In the genomic region with DNA sequence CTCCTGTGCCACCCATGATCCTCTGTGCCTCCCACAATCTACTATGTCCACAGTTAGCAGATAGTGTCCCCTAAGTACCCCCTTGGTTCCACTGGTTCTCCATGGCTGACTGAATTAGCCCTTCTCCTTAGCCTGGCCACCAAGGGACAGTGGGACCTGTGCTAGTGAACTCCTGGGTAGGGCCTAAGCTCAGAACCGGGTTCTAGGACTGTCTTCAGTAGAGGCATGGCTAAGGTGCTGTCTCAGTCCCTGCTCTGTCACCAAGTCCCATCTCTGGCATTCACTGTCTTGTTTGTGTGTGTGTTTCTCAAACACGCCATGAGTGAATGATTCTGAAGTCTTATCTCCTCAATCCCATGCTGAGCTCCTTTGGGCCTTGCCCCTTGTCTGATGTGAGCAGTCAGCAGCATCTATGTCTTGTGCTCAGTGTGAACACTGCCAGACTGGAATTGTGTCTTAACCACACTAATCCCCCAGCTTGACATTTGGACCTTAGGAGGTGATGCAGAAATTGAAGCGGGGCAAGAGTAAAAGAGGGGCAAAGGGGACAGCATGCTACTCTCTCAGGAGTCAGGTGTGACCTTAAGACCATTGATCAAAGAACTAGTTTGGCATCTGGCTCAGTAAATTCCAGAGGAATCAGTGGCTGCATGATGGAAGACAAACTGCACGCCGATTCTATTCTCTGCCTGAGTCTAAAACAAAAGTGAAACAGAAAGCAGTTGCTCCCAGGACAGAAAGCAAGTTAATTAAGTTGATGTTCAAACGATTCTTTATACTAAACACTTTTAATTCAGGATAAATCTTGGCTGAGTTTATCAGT, we compare ENCODE assay signal across 10 cellular contexts.
DNase-seq lines count a peak whose midpoint lies in the region; ATAC-seq and TF ChIP-seq lines count a peak whose summit lies in the region.
"Had no signal": no experiment of that assay in that cellular context is flagged by ENCODE, and none has a peak within 500 bp of the region (broad histone marks: within the 10 kb centered on the region; RNA-seq: fewer than 3 reads in every experiment).

No MANE protein-coding gene starts in this region.

- no peaks in the 10 kb centered on the region for H3K36me3 Mint-ChIP-seq in activated B cell treated with CpG ODN at 0.5 μM for 24 hours (ENCODE audit: low read depth)

- peak overlapping the region; percentile 32 for H3K27ac Mint-ChIP-seq in activated B cell treated with CpG ODN at 0.5 μM for 24 hours
- peak overlapping the region; percentile 80 to 94 for H3K27ac Mint-ChIP-seq in stimulated activated naive CD8-positive, alpha-beta T cell treated with anti-CD3 and anti-CD28 coated beads, Interleukin-15, amount 100 ng/mL, for 72 hours

- peak overlapping the region; percentile 71 for H3K4me2 ChIP-seq in hepatocyte
- H3K4me2 ChIP-seq: A549 had no signal

- CTCF ChIA-PET in activated B cell treated with CpG ODN at 0.5 μM for 24 hours (lab: Charles Lee): no interaction called here

- H3K27me3 Mint-ChIP-seq in activated B cell treated with CpG ODN at 0.5 μM for 24 hours: no peaks in the 10 kb centered on the region
- H3K27me3 Mint-ChIP-seq in stimulated activated naive CD8-positive, alpha-beta T cell treated with anti-CD3 and anti-CD28 coated beads, Interleukin-15, amount 100 ng/mL, for 72 hours: no peaks in the 10 kb centered on the region

- no peaks in the 10 kb centered on the region for H3K9me2 ChIP-seq in hepatocyte (replicated peaks; ENCODE audit: insufficient read depth)

- H3K4me1 Mint-ChIP-seq in activated B cell treated with CpG ODN at 0.5 μM for 24 hours: peaks cover 11% of the 10 kb centered on the region
- H3K4me1 Mint-ChIP-seq in stimulated activated naive CD8-positive, alpha-beta T cell treated with anti-CD3 and anti-CD28 coated beads, Interleukin-15, amount 100 ng/mL, for 72 hours: peaks cover 18% of the 10 kb centered on the region

- H3K27me3 ChIP-seq in hepatocyte: no peaks in the 10 kb centered on the region

- no peak overlapping the region for H3K4me3 ChIP-seq in hepatocyte
- H3K4me3 ChIP-seq: A549 had no signal

- TF ChIP-seq CTCF in activated B cell treated with CpG ODN at 0.5 μM for 24 hours (IDR thresholded peaks at IDR 0.05): no peak
- no peak for TF ChIP-seq CTCF in hepatocyte (IDR thresholded peaks at IDR 0.05; ENCODE audit: poor library complexity)

- H4K20me1 ChIP-seq in hepatocyte (ENCODE audit: insufficient read depth, poor library complexity, severe bottlenecking): no peaks in the 10 kb centered on the region

- peak; percentile 57 to 69 for ATAC-seq in activated CD4-positive, CD25-positive, alpha-beta regulatory T cell treated with anti-CD3 and anti-CD28 coated beads, Interleukin-2, amount 50 U/mL, for 24 hours
- ATAC-seq in activated B cell treated with CpG ODN at 0.5 μM for 24 hours (ENCODE audit: low read depth) (no peak), HG03097 (IDR thresholded peaks at IDR 0.05; ENCODE audit: low FRiP score, unreplicated experiment) (no peak)
- ATAC-seq in stimulated activated naive CD8-positive, alpha-beta T cell treated with anti-CD3 and anti-CD28 coated beads, Interleukin-15, amount 100 ng/mL, for 72 hours: peak; percentile 68
- ATAC-seq: A549, HCT116 had no signal

- DNase-seq in activated CD4-positive, CD25-positive, alpha-beta regulatory T cell treated with anti-CD3 and anti-CD28 coated beads, Interleukin-2, amount 50 U/mL, for 72 hours: no peak
- DNase-seq in activated B cell treated with CpG ODN at 0.5 μM for 24 hours (no peak), hepatocyte (ENCODE audit: low spot score) (no peak), T1000 (lab: John Stamatoyannopoulos, UW) (no peak)
- DNase-seq in stimulated activated naive CD8-positive, alpha-beta T cell treated with anti-CD3 and anti-CD28 coated beads, Interleukin-15, amount 100 ng/mL, for 72 hours: peak; percentile 10 to 12
- no peak for DNase-seq in activated effector memory CD4-positive, alpha-beta T cell treated with Interleukin-2 at 50 U/mL for 16 hours

- no peaks in the 10 kb centered on the region for H3K9me3 ChIP-seq in hepatocyte (ENCODE audit: low read depth)
- H3K9me3 ChIP-seq: A549 had no signal

- peak overlapping the region; percentile 36 for H2AFZ ChIP-seq in hepatocyte

- H3K36me3 ChIP-seq in hepatocyte (replicated peaks; ENCODE audit: insufficient read depth, low read depth): no peaks in the 10 kb centered on the region

- WGBS in hepatocyte (ENCODE audit: low lambda C conversion rate, missing lambda C conversion rate): 50% methylated on average over 6 of the region's 6 CpGs

- H3K4me1 ChIP-seq in hepatocyte (ENCODE audit: insufficient read depth): peaks cover 15% of the 10 kb centered on the region
- H3K4me1 ChIP-seq: A549 had no signal

- H3K79me2 ChIP-seq in hepatocyte: no peaks in the 10 kb centered on the region

- peak overlapping the region; percentile 79 for H3K4me3 Mint-ChIP-seq in activated B cell treated with CpG ODN at 0.5 μM for 24 hours
- peak overlapping the region; percentile 71 to 85 for H3K4me3 Mint-ChIP-seq in stimulated activated naive CD8-positive, alpha-beta T cell treated with anti-CD3 and anti-CD28 coated beads, Interleukin-15, amount 100 ng/mL, for 72 hours

- peak overlapping the region; percentile 42 for H3K27ac ChIP-seq in hepatocyte
- H3K27ac ChIP-seq: A549 had no signal

- H3K9me3 Mint-ChIP-seq in activated B cell treated with CpG ODN at 0.5 μM for 24 hours: peaks cover 3% of the 10 kb centered on the region
- peaks cover 0 to 7% of the 10 kb centered on the region in 2 donors for H3K9me3 Mint-ChIP-seq in stimulated activated naive CD8-positive, alpha-beta T cell treated with anti-CD3 and anti-CD28 coated beads, Interleukin-15, amount 100 ng/mL, for 72 hours

- POLR2A ChIA-PET in activated B cell treated with CpG ODN at 0.5 μM for 24 hours (lab: Charles Lee): no interaction called here

- intact Hi-C loops in activated B cell treated with CpG ODN at 0.5 μM for 24 hours (cut with micrococcal nuclease): no loop called here

Comparison
In these comparisons a context has a peak if more than half of its experiments do, and no peak if none do; other contexts are left out.
1. ATAC-seq: peak in activated CD4-positive, CD25-positive, alpha-beta regulatory T cell treated with anti-CD3 and anti-CD28 coated beads, Interleukin-2, amount 50 U/mL, for 24 hours (2 of 2) and stimulated activated naive CD8-positive, alpha-beta T cell treated with anti-CD3 and anti-CD28 coated beads, Interleukin-15, amount 100 ng/mL, for 72 hours (single experiment); none in activated B cell treated with CpG ODN at 0.5 μM for 24 hours (single experiment) and HG03097 (single experiment).
2. DNase-seq: peak in stimulated activated naive CD8-positive, alpha-beta T cell treated with anti-CD3 and anti-CD28 coated beads, Interleukin-15, amount 100 ng/mL, for 72 hours (2 of 2); none in activated CD4-positive, CD25-positive, alpha-beta regulatory T cell treated with anti-CD3 and anti-CD28 coated beads, Interleukin-2, amount 50 U/mL, for 72 hours (single experiment), activated B cell treated with CpG ODN at 0.5 μM for 24 hours (single experiment), hepatocyte (single experiment), T1000 (single experiment) and activated effector memory CD4-positive, alpha-beta T cell treated with Interleukin-2 at 50 U/mL for 16 hours (single experiment).